ENCODE assay signal across 8 cellular contexts in the genomic region with DNA sequence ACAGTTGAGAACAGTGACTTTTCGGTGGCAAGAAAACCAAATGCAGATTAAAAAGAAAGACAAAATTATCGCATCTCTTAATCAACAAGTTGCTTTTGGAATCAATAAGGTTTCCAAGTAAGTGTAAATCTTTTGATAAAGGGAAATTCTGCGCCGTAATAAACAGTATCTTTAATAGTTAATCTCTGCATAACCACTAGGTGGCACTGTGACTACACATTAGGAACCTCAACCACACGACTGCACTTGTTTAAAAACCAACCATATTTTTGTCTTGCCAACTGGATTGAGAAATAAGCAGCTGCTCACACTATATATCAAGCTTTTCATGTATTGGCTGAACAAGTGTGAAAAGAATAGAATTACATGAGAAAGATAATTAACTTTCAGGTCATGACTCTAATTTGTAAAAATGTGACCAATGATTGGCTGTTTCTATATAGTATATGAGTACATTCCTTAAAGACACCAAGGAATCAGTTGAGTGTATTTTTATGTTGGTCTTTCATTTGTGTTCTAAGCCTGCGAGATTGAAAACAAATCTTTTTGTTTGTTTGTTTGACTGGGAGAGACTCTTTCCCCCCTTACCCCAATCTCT.
DNase-seq lines count a peak whose midpoint lies in the region; ATAC-seq, FAIRE-seq and TF ChIP-seq lines count a peak whose summit lies in the region.

No MANE protein-coding gene starts in this region.

- no peak overlapping the region for H3K18ac ChIP-seq in trophoblast cell (ENCODE audit: low read length)

- H3K27ac ChIP-seq in trophoblast cell (ENCODE audit: low read depth, low read length), result no peak overlapping the region

- no peak overlapping the region for H4K12ac ChIP-seq in trophoblast cell (ENCODE audit: low read depth, low read length)

- H3K4me3 ChIP-seq in foreskin fibroblast (ENCODE audit: low read depth in 1 of 2, low read length in 2 of 2) (peak overlapping the region in 1 of 2 donors; percentile 11), trophoblast cell (ENCODE audit: low read depth, low read length) (no peak overlapping the region)

- H3K9ac ChIP-seq in trophoblast cell (ENCODE audit: low read length), result no peak overlapping the region

- no CpG with 5 or more reads among the region's 6 CpGs for WGBS in trophoblast cell (ENCODE audit: extremely low coverage, insufficient coverage, insufficient read length)

- H2BK12ac ChIP-seq in trophoblast cell (ENCODE audit: low read length), result no peak overlapping the region

- H3K4ac ChIP-seq in trophoblast cell (ENCODE audit: low read depth, low read length), result no peak overlapping the region

- no peak overlapping the region for H2AFZ ChIP-seq in trophoblast cell (ENCODE audit: insufficient read depth, low read length, poor library complexity)

- peak; percentile 83 for ATAC-seq in GM19455 (IDR thresholded peaks at IDR 0.05; ENCODE audit: unreplicated experiment)
- ATAC-seq in GM18520 (IDR thresholded peaks at IDR 0.05; ENCODE audit: unreplicated experiment), result no peak

- no peak overlapping the region for H3K4me2 ChIP-seq in trophoblast cell (ENCODE audit: low read length)

- peaks cover 2 to 7% of the 10 kb centered on the region in 2 experiments for H3K36me3 ChIP-seq in trophoblast cell (ENCODE audit: control insufficient read depth in 1 of 2, insufficient read depth in 2 of 2, low read length in 2 of 2)

- H2BK5ac ChIP-seq in trophoblast cell (ENCODE audit: low read depth, low read length, poor library complexity), result no peak overlapping the region

- no peak overlapping the region for H2BK120ac ChIP-seq in trophoblast cell (ENCODE audit: insufficient read depth, low read length, poor library complexity)

- peak; percentile 88 for FAIRE-seq in D721Med (lab: Jason Lieb, UNC)

- no peak overlapping the region for H4K91ac ChIP-seq in trophoblast cell (ENCODE audit: low read depth, low read length)

- TF ChIP-seq CTCF in D721Med (IDR thresholded peaks at IDR 0.05; ENCODE audit: insufficient read depth, missing control alignments) (peak; percentile 76), foreskin fibroblast (IDR thresholded peaks at IDR 0.05; ENCODE audit: low read depth, low read length) (peak; percentile 59)

- no peaks in the 10 kb centered on the region for H3K9me3 ChIP-seq in trophoblast cell (ENCODE audit: insufficient read depth, low read depth, low read length)

- no peaks in the 10 kb centered on the region for H3K79me2 ChIP-seq in trophoblast cell (ENCODE audit: control insufficient read depth, insufficient read depth, low read length, poor library complexity)

- no peak overlapping the region for H2AK5ac ChIP-seq in trophoblast cell (ENCODE audit: low read length)

- no peaks in the 10 kb centered on the region for H3K27me3 ChIP-seq in trophoblast cell (ENCODE audit: insufficient read depth, low read length)

- no peaks in the 10 kb centered on the region for H3K79me1 ChIP-seq in trophoblast cell (ENCODE audit: low read length)

- H3K23ac ChIP-seq in trophoblast cell (ENCODE audit: low read length), result no peak overlapping the region

- no peak overlapping the region for H4K8ac ChIP-seq in trophoblast cell (ENCODE audit: low read depth, low read length)

- H3K14ac ChIP-seq in trophoblast cell (ENCODE audit: low read length), result no peak overlapping the region

- DNase-seq in D721Med (ENCODE audit: insufficient read length, low spot score), result peak; percentile 20
- DNase-seq in HuH-7.5 (ENCODE audit: low spot score), result peak; percentile 9
- DNase-seq in NOMO-1 treated with DMSO at 0.1 percent for 48 hours (lab: John Stamatoyannopoulos, UW; ENCODE audit: unreplicated experiment), result peak; percentile 86
- peak; percentile 2 for DNase-seq in activated T-helper 1 cell treated with Interleukin-2 at 50 U/mL for 16 hours (ENCODE audit: low read depth)
- DNase-seq in foreskin fibroblast, result peak; percentile 58 to 84
- peak; percentile 14 to 77 for DNase-seq in trophoblast cell

- no peaks in the 10 kb centered on the region for H3K4me1 ChIP-seq in trophoblast cell (ENCODE audit: control insufficient read depth in 1 of 2, insufficient read depth in 2 of 2, low read length in 2 of 2)

Comparison
In these comparisons a context has a peak if more than half of its experiments do, and no peak if none do; other contexts are left out.
1. DNase-seq: peak in every context shown above with its lines; median percentile 86 in NOMO-1 treated with DMSO at 0.1 percent for 48 hours; 71 in foreskin fibroblast; 46 in trophoblast cell; 20 in D721Med; 9 in HuH-7.5; 2 in activated T-helper 1 cell treated with Interleukin-2 at 50 U/mL for 16 hours.